In the genomic region with DNA sequence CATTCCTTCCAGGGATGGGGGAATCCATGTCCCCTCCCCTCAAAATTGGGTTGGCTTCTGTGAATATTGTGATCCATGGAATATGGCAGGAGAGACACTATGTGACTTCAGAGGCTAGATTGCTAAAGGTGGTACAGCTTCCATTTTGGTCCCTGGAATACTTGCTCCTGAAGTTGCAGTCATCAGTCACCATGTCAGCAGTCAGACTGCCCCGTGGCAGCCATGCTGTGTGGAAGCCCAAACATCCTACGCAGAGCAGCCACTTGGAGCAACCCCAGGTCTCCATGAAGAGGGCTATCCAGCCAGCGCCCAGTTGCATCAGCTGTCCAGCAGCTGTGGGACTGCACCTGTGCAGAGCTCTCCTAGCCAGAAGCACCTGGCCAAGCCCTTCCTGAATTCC, we compare ENCODE assay signal across 1 cellular context.
TF ChIP-seq lines count a peak whose summit lies in the region.

No MANE protein-coding gene starts in this region.

TF ChIP-seq in HepG2, 621 proteins besides CTCF, POLR2A, EP300 and RAD21:
- TF ChIP-seq RFX5 (IDR thresholded peaks at IDR 0.05; ENCODE audit: low read depth, low read length) (peak; percentile 69), HBP1 (CRISPR knock-in tag; IDR thresholded peaks at IDR 0.05; ENCODE audit: low read depth) (no peak), TSC22D2 (CRISPR knock-in tag; IDR thresholded peaks at IDR 0.05; ENCODE audit: borderline replicate concordance) (no peak), ARHGAP35 (CRISPR knock-in tag; IDR thresholded peaks at IDR 0.05; ENCODE audit: borderline replicate concordance) (no peak), YEATS4 (CRISPR knock-in tag; IDR thresholded peaks at IDR 0.05; ENCODE audit: borderline replicate concordance) (no peak)
